In the genomic region with DNA sequence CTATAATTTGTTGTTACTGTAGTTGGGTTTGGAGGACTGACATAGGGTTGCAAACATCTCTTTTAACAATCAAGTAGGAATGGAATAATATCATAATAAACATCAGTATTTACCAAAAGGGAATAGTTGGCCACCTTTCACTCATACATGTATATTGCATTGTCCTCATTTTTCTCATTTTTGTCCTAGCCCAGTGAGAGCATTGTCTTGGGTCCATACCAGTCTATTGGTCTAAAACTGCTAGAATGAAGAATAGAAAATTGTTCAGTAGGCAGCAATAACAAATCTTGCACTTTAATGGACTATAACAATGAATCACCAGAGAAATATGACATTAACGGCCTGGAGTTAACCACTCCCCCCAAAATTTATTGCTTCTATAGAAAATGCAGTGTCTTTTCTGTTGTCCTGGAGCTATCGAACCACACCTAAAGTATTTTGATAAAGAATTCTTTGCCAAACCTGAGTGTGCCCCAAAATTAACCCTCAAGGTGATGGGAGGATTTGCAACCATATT, we compare ENCODE assay signal across 2 cellular contexts.
TF ChIP-seq lines count a peak whose summit lies in the region.

No MANE protein-coding gene starts in this region.

TF ChIP-seq in IMR-90, 13 proteins besides CTCF, POLR2A, EP300 and RAD21:
- TF ChIP-seq RFX5 (IDR thresholded peaks at IDR 0.05; ENCODE audit: low read depth, low read length) (no peak), BHLHE40 (IDR thresholded peaks at IDR 0.05; ENCODE audit: low read depth, low read length) (no peak), MAZ (IDR thresholded peaks at IDR 0.05; ENCODE audit: borderline replicate concordance, low read depth, low read length) (no peak), RCOR1 (IDR thresholded peaks at IDR 0.05; ENCODE audit: insufficient replicate concordance, low read length) (no peak), MXI1 (IDR thresholded peaks at IDR 0.05; ENCODE audit: borderline replicate concordance, low read depth, low read length) (no peak), CHD1 (IDR thresholded peaks at IDR 0.05; ENCODE audit: low read depth, low read length) (no peak), MAFK (IDR thresholded peaks at IDR 0.05; ENCODE audit: low read depth, low read length) (no peak), SMC3 (IDR thresholded peaks at IDR 0.05; ENCODE audit: low read depth, low read length) (no peak), NFE2L2 (IDR thresholded peaks at IDR 0.05; ENCODE audit: low read depth, low read length) (no peak), FOS (IDR thresholded peaks at IDR 0.05; ENCODE audit: low read depth, low read length) (no peak), CEBPB (IDR thresholded peaks at IDR 0.05; ENCODE audit: low read depth, low read length) (no peak)
- TF ChIP-seq, protein P1, sequence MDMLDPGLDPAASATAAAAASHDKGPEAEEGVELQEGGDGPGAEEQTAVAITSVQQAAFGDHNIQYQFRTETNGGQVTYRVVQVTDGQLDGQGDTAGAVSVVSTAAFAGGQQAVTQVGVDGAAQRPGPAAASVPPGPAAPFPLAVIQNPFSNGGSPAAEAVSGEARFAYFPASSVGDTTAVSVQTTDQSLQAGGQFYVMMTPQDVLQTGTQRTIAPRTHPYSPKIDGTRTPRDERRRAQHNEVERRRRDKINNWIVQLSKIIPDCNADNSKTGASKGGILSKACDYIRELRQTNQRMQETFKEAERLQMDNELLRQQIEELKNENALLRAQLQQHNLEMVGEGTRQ (IDR thresholded peaks at IDR 0.05; ENCODE audit: low read depth, low read length), result no peak
- TF ChIP-seq, protein P2, sequence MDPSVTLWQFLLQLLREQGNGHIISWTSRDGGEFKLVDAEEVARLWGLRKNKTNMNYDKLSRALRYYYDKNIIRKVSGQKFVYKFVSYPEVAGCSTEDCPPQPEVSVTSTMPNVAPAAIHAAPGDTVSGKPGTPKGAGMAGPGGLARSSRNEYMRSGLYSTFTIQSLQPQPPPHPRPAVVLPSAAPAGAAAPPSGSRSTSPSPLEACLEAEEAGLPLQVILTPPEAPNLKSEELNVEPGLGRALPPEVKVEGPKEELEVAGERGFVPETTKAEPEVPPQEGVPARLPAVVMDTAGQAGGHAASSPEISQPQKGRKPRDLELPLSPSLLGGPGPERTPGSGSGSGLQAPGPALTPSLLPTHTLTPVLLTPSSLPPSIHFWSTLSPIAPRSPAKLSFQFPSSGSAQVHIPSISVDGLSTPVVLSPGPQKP (IDR thresholded peaks at IDR 0.05; ENCODE audit: borderline replicate concordance, low read depth, low read length), result no peak

TF ChIP-seq in K562, 482 proteins besides CTCF, POLR2A, EP300 and RAD21:
- TF ChIP-seq BDP1 (IDR thresholded peaks at IDR 0.05; ENCODE audit: insufficient read depth, insufficient read length) (no peak), ATF1 (CRISPR knock-in tag; IDR thresholded peaks at IDR 0.05) (no peak), ATF1 (tag; IDR thresholded peaks at IDR 0.05) (no peak), CHAMP1 (IDR thresholded peaks at IDR 0.05) (no peak), EGR1 (conservative IDR thresholded peaks at IDR 0.05) (no peak), ZNF77 (CRISPR knock-in tag; IDR thresholded peaks at IDR 0.05) (no peak), GABPA (tag; conservative IDR thresholded peaks at IDR 0.05; ENCODE audit: low read depth) (no peak), CEBPB (tag; IDR thresholded peaks at IDR 0.05) (no peak), CTCFL (IDR thresholded peaks at IDR 0.05; ENCODE audit: borderline replicate concordance, insufficient read depth, low read depth, low read length, poor library complexity, severe bottlenecking) (no peak), RNF2 (IDR thresholded peaks at IDR 0.05) (no peak), XRCC5 (IDR thresholded peaks at IDR 0.05; ENCODE audit: low read depth, low read length) (no peak), PTTG1 (tag; IDR thresholded peaks at IDR 0.05; ENCODE audit: low read depth) (no peak), HEY1 (CRISPR knock-in tag; IDR thresholded peaks at IDR 0.05; ENCODE audit: borderline replicate concordance) (no peak), ZBED1 (IDR thresholded peaks at IDR 0.05) (no peak), E2F8 (IDR thresholded peaks at IDR 0.05; ENCODE audit: low read depth, partially characterized antibody) (no peak), PPARD (CRISPR knock-in tag; IDR thresholded peaks at IDR 0.05) (no peak)
- TF ChIP-seq, protein P3, sequence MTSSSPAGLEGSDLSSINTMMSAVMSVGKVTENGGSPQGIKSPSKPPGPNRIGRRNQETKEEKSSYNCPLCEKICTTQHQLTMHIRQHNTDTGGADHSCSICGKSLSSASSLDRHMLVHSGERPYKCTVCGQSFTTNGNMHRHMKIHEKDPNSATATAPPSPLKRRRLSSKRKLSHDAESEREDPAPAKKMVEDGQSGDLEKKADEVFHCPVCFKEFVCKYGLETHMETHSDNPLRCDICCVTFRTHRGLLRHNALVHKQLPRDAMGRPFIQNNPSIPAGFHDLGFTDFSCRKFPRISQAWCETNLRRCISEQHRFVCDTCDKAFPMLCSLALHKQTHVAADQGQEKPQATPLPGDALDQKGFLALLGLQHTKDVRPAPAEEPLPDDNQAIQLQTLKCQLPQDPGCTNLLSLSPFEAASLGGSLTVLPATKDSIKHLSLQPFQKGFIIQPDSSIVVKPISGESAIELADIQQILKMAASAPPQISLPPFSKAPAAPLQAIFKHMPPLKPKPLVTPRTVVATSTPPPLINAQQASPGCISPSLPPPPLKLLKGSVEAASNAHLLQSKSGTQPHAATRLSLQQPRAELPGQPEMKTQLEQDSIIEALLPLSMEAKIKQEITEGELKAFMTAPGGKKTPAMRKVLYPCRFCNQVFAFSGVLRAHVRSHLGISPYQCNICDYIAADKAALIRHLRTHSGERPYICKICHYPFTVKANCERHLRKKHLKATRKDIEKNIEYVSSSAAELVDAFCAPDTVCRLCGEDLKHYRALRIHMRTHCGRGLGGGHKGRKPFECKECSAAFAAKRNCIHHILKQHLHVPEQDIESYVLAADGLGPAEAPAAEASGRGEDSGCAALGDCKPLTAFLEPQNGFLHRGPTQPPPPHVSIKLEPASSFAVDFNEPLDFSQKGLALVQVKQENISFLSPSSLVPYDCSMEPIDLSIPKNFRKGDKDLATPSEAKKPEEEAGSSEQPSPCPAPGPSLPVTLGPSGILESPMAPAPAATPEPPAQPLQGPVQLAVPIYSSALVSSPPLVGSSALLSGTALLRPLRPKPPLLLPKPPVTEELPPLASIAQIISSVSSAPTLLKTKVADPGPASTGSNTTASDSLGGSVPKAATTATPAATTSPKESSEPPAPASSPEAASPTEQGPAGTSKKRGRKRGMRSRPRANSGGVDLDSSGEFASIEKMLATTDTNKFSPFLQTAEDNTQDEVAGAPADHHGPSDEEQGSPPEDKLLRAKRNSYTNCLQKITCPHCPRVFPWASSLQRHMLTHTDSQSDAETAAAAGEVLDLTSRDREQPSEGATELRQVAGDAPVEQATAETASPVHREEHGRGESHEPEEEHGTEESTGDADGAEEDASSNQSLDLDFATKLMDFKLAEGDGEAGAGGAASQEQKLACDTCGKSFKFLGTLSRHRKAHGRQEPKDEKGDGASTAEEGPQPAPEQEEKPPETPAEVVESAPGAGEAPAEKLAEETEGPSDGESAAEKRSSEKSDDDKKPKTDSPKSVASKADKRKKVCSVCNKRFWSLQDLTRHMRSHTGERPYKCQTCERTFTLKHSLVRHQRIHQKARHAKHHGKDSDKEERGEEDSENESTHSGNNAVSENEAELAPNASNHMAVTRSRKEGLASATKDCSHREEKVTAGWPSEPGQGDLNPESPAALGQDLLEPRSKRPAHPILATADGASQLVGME (CRISPR knock-in tag; IDR thresholded peaks at IDR 0.05), result no peak
- TF ChIP-seq, protein P4, sequence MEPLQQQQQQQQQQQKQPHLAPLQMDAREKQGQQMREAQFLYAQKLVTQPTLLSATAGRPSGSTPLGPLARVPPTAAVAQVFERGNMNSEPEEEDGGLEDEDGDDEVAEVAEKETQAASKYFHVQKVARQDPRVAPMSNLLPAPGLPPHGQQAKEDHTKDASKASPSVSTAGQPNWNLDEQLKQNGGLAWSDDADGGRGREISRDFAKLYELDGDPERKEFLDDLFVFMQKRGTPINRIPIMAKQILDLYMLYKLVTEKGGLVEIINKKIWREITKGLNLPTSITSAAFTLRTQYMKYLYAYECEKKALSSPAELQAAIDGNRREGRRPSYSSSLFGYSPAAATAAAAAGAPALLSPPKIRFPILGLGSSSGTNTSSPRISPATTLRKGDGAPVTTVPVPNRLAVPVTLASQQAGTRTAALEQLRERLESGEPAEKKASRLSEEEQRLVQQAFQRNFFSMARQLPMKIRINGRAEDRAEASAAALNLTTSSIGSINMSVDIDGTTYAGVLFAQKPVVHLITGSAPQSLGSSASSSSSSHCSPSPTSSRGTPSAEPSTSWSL (CRISPR knock-in tag; IDR thresholded peaks at IDR 0.05; ENCODE audit: borderline replicate concordance), result no peak
- TF ChIP-seq, protein P1 (CRISPR knock-in tag; IDR thresholded peaks at IDR 0.05), result no peak
- TF ChIP-seq, protein P2 (CRISPR knock-in tag; IDR thresholded peaks at IDR 0.05), result no peak
